Comparison of ENCODE assay signal across 10 cellular contexts in genomic region chr7:47454066-47454950, GRCh38.
DNase-seq lines count a peak whose midpoint lies in the region; ATAC-seq, FAIRE-seq and TF ChIP-seq lines count a peak whose summit lies in the region.
"Had no signal": no experiment of that assay in that cellular context is flagged by ENCODE, and none has a peak within 500 bp of the region (broad histone marks: within the 10 kb centered on the region; RNA-seq: fewer than 3 reads in every experiment).

No MANE protein-coding gene starts in this region.

- H3K9me3 ChIP-seq in OCI-LY1 (ENCODE audit: low read length), result no peaks in the 10 kb centered on the region
- no peaks in the 10 kb centered on the region for H3K9me3 ChIP-seq in esophagus squamous epithelium
- H3K9me3 ChIP-seq in pancreas, result no peaks in the 10 kb centered on the region

- TF ChIP-seq POLR2A in esophagus squamous epithelium (IDR thresholded peaks at IDR 0.05), result no peak

- H3K9ac ChIP-seq in OCI-LY1 (ENCODE audit: low read length), result no peak overlapping the region; the same call in 1 of the 2 replicates

- H3K27me3 ChIP-seq in ACC112 (ENCODE audit: insufficient read depth, low read length) (no peaks in the 10 kb centered on the region), OCI-LY1 (ENCODE audit: insufficient read depth, low read length) (no peaks in the 10 kb centered on the region), esophagus squamous epithelium (peaks cover 0 to 3% (median 0%) of the 10 kb centered on the region in 4 donors), pancreas (no peaks in the 10 kb centered on the region)

- ATAC-seq in pancreas, result no peak
- no peak for ATAC-seq in stimulated activated naive CD8-positive, alpha-beta T cell treated with anti-CD3 and anti-CD28 coated beads, Interleukin-15, Interleukin-2, amounts not matched to agents 100 U/mL and 50 U/mL, for 24 hours
- no peak for ATAC-seq in HG03139 (IDR thresholded peaks at IDR 0.05; ENCODE audit: unreplicated experiment)
- no peak for ATAC-seq in GM21360 (IDR thresholded peaks at IDR 0.05; ENCODE audit: unreplicated experiment)

- WGBS in esophagus squamous epithelium, 2 donors, result 77 to 81% methylated on average over 4 to 13 of the region's 13 CpGs
- WGBS in pancreas, 2 donors, result 58 to 66% methylated on average over 13 of the region's 13 CpGs

- H3K79me2 ChIP-seq in ACC112 (ENCODE audit: control insufficient read depth, insufficient read depth, low read length, unreplicated experiment), result peaks cover 42% of the 10 kb centered on the region
- peaks cover 11% of the 10 kb centered on the region; the same call in 1 of the 2 replicates for H3K79me2 ChIP-seq in OCI-LY1 (ENCODE audit: insufficient read depth, low read length)

- H3K27ac ChIP-seq in ACC112 (ENCODE audit: low read depth, low read length) (peak overlapping the region; percentile 96), OCI-LY1 (ENCODE audit: low read depth, low read length, poor library complexity, severe bottlenecking) (peak overlapping the region; percentile 36), esophagus squamous epithelium (peak overlapping the region; percentile 22 to 60 (median 44)), pancreas (peak overlapping the region; percentile 89 to 97 (median 93))

- FAIRE-seq in pancreas (lab: Jason Lieb, UNC), result no peak
- FAIRE-seq: GM12891 had no signal

- H3K4me1 ChIP-seq in ACC112 (ENCODE audit: control insufficient read depth, insufficient read depth, low read length, unreplicated experiment), result peaks cover 70% of the 10 kb centered on the region
- peaks cover 40% of the 10 kb centered on the region for H3K4me1 ChIP-seq in OCI-LY1 (ENCODE audit: insufficient read depth, low read length, severe bottlenecking)
- peaks cover 0 to 34% (median 13%) of the 10 kb centered on the region in 3 donors for H3K4me1 ChIP-seq in esophagus squamous epithelium
- H3K4me1 ChIP-seq in pancreas, result peaks cover 28 to 51% (median 39%) of the 10 kb centered on the region in 3 donors

- H4K20me1 ChIP-seq in OCI-LY1 (ENCODE audit: insufficient read depth, low read length), result no peaks in the 10 kb centered on the region

- H2AFZ ChIP-seq in ACC112 (ENCODE audit: low read length, unreplicated experiment) (no peak overlapping the region), OCI-LY1 (ENCODE audit: low read length) (no peak overlapping the region)

- intact Hi-C loops in esophagus squamous epithelium (cut with DNase I) (no loop called here), pancreas (cut with DNase I) (no loop called here)

- no peak for TF ChIP-seq CTCF in OCI-LY1 (IDR thresholded peaks at IDR 0.05; ENCODE audit: low read length)
- TF ChIP-seq CTCF in esophagus squamous epithelium (IDR thresholded peaks at IDR 0.05), result no peak
- TF ChIP-seq CTCF in pancreas (IDR thresholded peaks at IDR 0.05), result no peak

- no peak overlapping the region; the same call in 1 of the 2 replicates for H3K4me2 ChIP-seq in OCI-LY1 (ENCODE audit: low read length)

- H3K36me3 ChIP-seq in ACC112 (ENCODE audit: insufficient read depth, low read length) (no peaks in the 10 kb centered on the region), OCI-LY1 (ENCODE audit: insufficient read depth, low read length) (peaks cover 6% of the 10 kb centered on the region; the same call in 1 of the 2 replicates), esophagus squamous epithelium (no peaks in the 10 kb centered on the region), pancreas (no peaks in the 10 kb centered on the region)

- peak overlapping the region; percentile 64 for H3K4me3 ChIP-seq in ACC112 (ENCODE audit: low read depth, low read length)
- H3K4me3 ChIP-seq in OCI-LY1 (ENCODE audit: low read depth, low read length, poor library complexity, severe bottlenecking), result no peak overlapping the region
- H3K4me3 ChIP-seq in esophagus squamous epithelium, result no peak overlapping the region
- H3K4me3 ChIP-seq in pancreas, result peak overlapping the region in 1 of 4 donors; percentile 60

- H3F3A ChIP-seq in OCI-LY1 (ENCODE audit: insufficient read depth, low read length), result no peaks in the 10 kb centered on the region

- no peaks in the 10 kb centered on the region for H3K9me2 ChIP-seq in OCI-LY1 (ENCODE audit: low read depth, low read length)

- DNase-seq in esophagus squamous epithelium (lab: John Stamatoyannopoulos, UW) (no peak), pancreas (no peak), NCI-H774 (lab: John Stamatoyannopoulos, UW) (no peak)
- DNase-seq in stimulated activated naive CD8-positive, alpha-beta T cell treated with anti-CD3 and anti-CD28 coated beads, Interleukin-15, Interleukin-2, amounts not matched to agents 100 U/mL and 50 U/mL, for 24 hours, result no peak
- DNase-seq: NCI-H1694 treated with DMSO at 0.1 percent for 48 hours had no signal

Comparison
In these comparisons a context has a peak if more than half of its experiments do, and no peak if none do; other contexts are left out.
1. H3K27ac ChIP-seq: peak in every context shown above with its lines; median percentile 96 in ACC112; 93 in pancreas; 44 in esophagus squamous epithelium; 36 in OCI-LY1.